1 cellular context compared by ENCODE assay signal in genomic region chr2:196165016-196165415, GRCh38.
TF ChIP-seq lines count a peak whose summit lies in the region.

No MANE protein-coding gene starts in this region.

TF ChIP-seq in GM12878, 131 proteins besides CTCF, POLR2A, EP300 and RAD21:
- 0 out of 2 replicates have a peak, but pooled peaks have one; percentile 40 for TF ChIP-seq YY1 (IDR thresholded peaks at IDR 0.05; ENCODE audit: low read depth, low read length)
- TF ChIP-seq CBFB (IDR thresholded peaks at IDR 0.05; ENCODE audit: low read depth), result no peak
- peak; percentile 83 for TF ChIP-seq ATF7 (IDR thresholded peaks at IDR 0.05; ENCODE audit: low read depth)
- no peak for TF ChIP-seq BRCA1 (IDR thresholded peaks at IDR 0.05; ENCODE audit: low read depth, low read length)
- 0 out of 2 replicates have a peak, but pooled peaks have one; percentile 16 for TF ChIP-seq MTA2 (IDR thresholded peaks at IDR 0.05; ENCODE audit: low read depth)
- peak in 1 of 2 experiments; percentile 11; a peak in 1 of 4 replicates for TF ChIP-seq IKZF2 (IDR thresholded peaks at IDR 0.05)
- 0 out of 2 replicates have a peak, but pooled peaks have one; percentile 27 for TF ChIP-seq ASH2L (IDR thresholded peaks at IDR 0.05; ENCODE audit: borderline replicate concordance, low read depth)
- no peak for TF ChIP-seq NR2C2 (IDR thresholded peaks at IDR 0.05; ENCODE audit: borderline replicate concordance, control insufficient read depth, insufficient read length, low read depth)
- TF ChIP-seq ZNF687 (IDR thresholded peaks at IDR 0.05), result no peak
- no peak for TF ChIP-seq TCF7 (IDR thresholded peaks at IDR 0.05; ENCODE audit: borderline replicate concordance)
- no peak for TF ChIP-seq BCLAF1 (IDR thresholded peaks at IDR 0.05)
- TF ChIP-seq CREB1 (IDR thresholded peaks at IDR 0.05; ENCODE audit: low read depth), result no peak
